ENCODE assay signal across 10 cellular contexts in the genomic region with DNA sequence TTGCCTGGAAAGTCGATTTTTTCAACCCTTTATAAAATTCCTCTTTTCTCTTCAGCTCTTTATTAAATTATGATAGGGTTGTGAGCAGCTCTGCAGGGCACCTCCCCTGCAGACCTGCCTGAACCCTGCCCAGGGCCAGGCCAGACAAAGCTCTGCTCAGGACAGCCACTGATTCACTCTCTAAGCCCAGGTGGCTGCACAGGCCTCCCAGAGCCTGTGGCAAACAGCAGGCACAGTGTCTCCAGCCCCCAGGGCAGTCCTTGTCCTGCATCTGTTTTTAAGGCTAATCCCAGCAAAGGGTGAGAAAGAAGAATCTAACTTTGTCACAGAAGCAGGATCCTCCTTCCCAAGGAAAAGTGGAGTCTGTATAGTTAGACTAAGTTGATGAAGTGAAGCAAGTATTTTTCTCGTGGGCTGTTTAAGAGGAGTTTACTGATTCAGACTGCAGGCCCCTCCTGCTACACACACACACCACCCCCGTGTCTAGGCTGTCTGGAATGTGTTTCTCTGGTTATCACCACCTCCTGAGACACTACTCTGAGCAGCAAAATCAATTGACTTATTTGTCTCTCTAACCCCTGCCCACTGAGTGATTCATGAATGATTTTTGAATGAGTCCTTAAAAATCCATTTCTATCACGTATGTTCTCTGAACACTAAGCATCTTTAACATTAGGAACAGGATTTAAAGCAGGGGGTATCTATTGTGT.
DNase-seq lines count a peak whose midpoint lies in the region; ATAC-seq lines count a peak whose summit lies in the region.
"Had no signal": no experiment of that assay in that cellular context is flagged by ENCODE, and none has a peak within 500 bp of the region (broad histone marks: within the 10 kb centered on the region; RNA-seq: fewer than 3 reads in every experiment).

No MANE protein-coding gene starts in this region.

- H3K27me3 ChIP-seq in ectodermal cell (ENCODE audit: control insufficient read depth, insufficient read depth, low read length, poor library complexity, severe bottlenecking) = no peaks in the 10 kb centered on the region
- H3K27me3 ChIP-seq: pancreas, tibial artery had no signal

- H3K9me3 ChIP-seq in ectodermal cell (ENCODE audit: control insufficient read depth, low read length) (no peaks in the 10 kb centered on the region), T-helper 17 cell (ENCODE audit: control insufficient read depth, low read length, poor library complexity, severe bottlenecking) (no peaks in the 10 kb centered on the region)
- H3K9me3 ChIP-seq: pancreas, tibial artery had no signal

- no peak overlapping the region for H3K4me3 Mint-ChIP-seq in T-helper 17 cell

- no peaks in the 10 kb centered on the region for H3K36me3 Mint-ChIP-seq in T-helper 17 cell (ENCODE audit: low read depth)

- H3K4me1 ChIP-seq in ectodermal cell (ENCODE audit: control insufficient read depth, insufficient read depth, low read length) = peaks cover 23% of the 10 kb centered on the region
- H3K4me1 ChIP-seq: pancreas had no signal

- no peak overlapping the region for H3K27ac Mint-ChIP-seq in T-helper 17 cell

- DNase-seq in Daoy (ENCODE audit: low read depth) (peak; percentile 45), NCI-H226 (peak; percentile 24), myocyte (ENCODE audit: low read depth) (peak; percentile 30), NCI-H1092 (lab: John Stamatoyannopoulos, UW) (no peak), NCI-H510A (lab: John Stamatoyannopoulos, UW) (no peak), T-helper 17 cell (no peak)
- DNase-seq in activated CD4-positive, alpha-beta T cell treated with anti-CD3 and anti-CD28 coated beads, Interleukin-2, amount 50 U/mL, for 48 hours = no peak
- DNase-seq: pancreas, tibial artery had no signal

- no peaks in the 10 kb centered on the region for H3K27me3 Mint-ChIP-seq in T-helper 17 cell

- no peak for ATAC-seq in T-helper 17 cell

- H3K4me1 Mint-ChIP-seq in T-helper 17 cell = no peaks in the 10 kb centered on the region

- peak overlapping the region; percentile 27 for H3K27ac ChIP-seq in ectodermal cell (ENCODE audit: insufficient read depth, low read depth, low read length, poor library complexity, severe bottlenecking)
- H3K27ac ChIP-seq: pancreas, tibial artery had no signal

- no peak overlapping the region for H3K4me3 ChIP-seq in ectodermal cell (ENCODE audit: insufficient read depth, low read depth, low read length)
- H3K4me3 ChIP-seq: pancreas, tibial artery had no signal

- WGBS in ectodermal cell, 2 experiments = 74% methylated on average over 3 to 4 of the region's 4 CpGs

- no peaks in the 10 kb centered on the region for H3K36me3 ChIP-seq in ectodermal cell (ENCODE audit: control insufficient read depth, insufficient read depth, low read length)
- H3K36me3 ChIP-seq: pancreas, tibial artery had no signal

Comparison
In these comparisons a context has a peak if more than half of its experiments do, and no peak if none do; other contexts are left out.
1. DNase-seq: peak in Daoy (single experiment), NCI-H226 (single experiment) and myocyte (single experiment); none in NCI-H1092 (single experiment), NCI-H510A (single experiment), T-helper 17 cell (0 of 3) and activated CD4-positive, alpha-beta T cell treated with anti-CD3 and anti-CD28 coated beads, Interleukin-2, amount 50 U/mL, for 48 hours (0 of 2).